ENCODE assay signal across 19 cellular contexts in genomic region chr20:10221022-10221421, GRCh38.
A peak's percentile ranks its signal among the peaks of the same experiment; 100 is the strongest.
DNase-seq lines count a peak whose midpoint lies in the region; FAIRE-seq and TF ChIP-seq lines count a peak whose summit lies in the region.
"Had no signal": no experiment of that assay in that cellular context is flagged by ENCODE, and none has a peak within 500 bp of the region (broad histone marks: within the 10 kb centered on the region; RNA-seq: fewer than 3 reads in every experiment).

No MANE protein-coding gene starts in this region.

- H3K9me3 ChIP-seq in parathyroid adenoma (ENCODE audit: control insufficient read depth, low read length): no peaks in the 10 kb centered on the region
- H3K9me3 ChIP-seq: Peyer's patch, SJSA1 had no signal

- peaks cover 45% of the 10 kb centered on the region for H3K4me1 ChIP-seq in parathyroid adenoma

- FAIRE-seq in urothelium cell line (lab: Jason Lieb, UNC): no peak
- FAIRE-seq: D721Med had no signal

- no peak overlapping the region for H3K9ac ChIP-seq in parathyroid adenoma
- H3K9ac ChIP-seq: KMS-11 had no signal

- H3K36me3 ChIP-seq in parathyroid adenoma (ENCODE audit: control insufficient read depth, insufficient read depth, low read length): no peaks in the 10 kb centered on the region
- H3K36me3 ChIP-seq: Peyer's patch, SJSA1 had no signal

- H3K79me2 ChIP-seq in parathyroid adenoma: peaks cover 34% of the 10 kb centered on the region

- H3K27ac ChIP-seq in parathyroid adenoma: peak overlapping the region; percentile 100
- H3K27ac ChIP-seq: KMS-11, Peyer's patch, SJSA1 had no signal

- TF ChIP-seq CTCF in parathyroid adenoma (IDR thresholded peaks at IDR 0.05): no peak

- H3K4me2 ChIP-seq in parathyroid adenoma (ENCODE audit: low read length): no peak overlapping the region
- H3K4me2 ChIP-seq: KMS-11 had no signal

- H2AFZ ChIP-seq in parathyroid adenoma: no peak overlapping the region

- no peaks in the 10 kb centered on the region for H3K27me3 ChIP-seq in parathyroid adenoma (ENCODE audit: control insufficient read depth, insufficient read depth, low read length)
- H3K27me3 ChIP-seq: SJSA1 had no signal

- no peak overlapping the region for H3K4me3 ChIP-seq in parathyroid adenoma (ENCODE audit: low read depth, low read length)
- H3K4me3 ChIP-seq: Peyer's patch, SJSA1 had no signal

- DNase-seq in NCI-H146 treated with DMSO at 0.1 percent for 48 hours (lab: John Stamatoyannopoulos, UW; ENCODE audit: unreplicated experiment): peak; percentile 31
- DNase-seq in NCI-H774 (lab: John Stamatoyannopoulos, UW): peak; percentile 22
- DNase-seq in cerebellar cortex (ENCODE audit: low spot score): peak; percentile 82
- no peak for DNase-seq in urothelium cell line (ENCODE audit: low spot score)
- no peak for DNase-seq in activated CD4-positive, alpha-beta T cell treated with anti-CD3 and anti-CD28 coated beads, Interleukin-2, amount 50 U/mL, for 1 hour
- no peak for DNase-seq in NK-92 (lab: John Stamatoyannopoulos, UW; ENCODE audit: unreplicated experiment)
- DNase-seq: ACHN; CD8-positive, alpha-beta memory T cell; DMS53; GF-D8; IMR-90; NCI-H1092 treated with DMSO at 0.1 percent for 48 hours; NCI-H1694 treated with DMSO at 0.1 percent for 48 hours; NCI-H2081 treated with DMSO at 0.1 percent for 48 hours; Peyer's patch had no signal

Comparison
In these comparisons a context has a peak if more than half of its experiments do, and no peak if none do; other contexts are left out.
1. DNase-seq: peak in NCI-H146 treated with DMSO at 0.1 percent for 48 hours (single experiment), NCI-H774 (single experiment) and cerebellar cortex (single experiment); none in urothelium cell line (single experiment), activated CD4-positive, alpha-beta T cell treated with anti-CD3 and anti-CD28 coated beads, Interleukin-2, amount 50 U/mL, for 1 hour (single experiment) and NK-92 (single experiment).